ENCODE assay signal across 15 cellular contexts in the genomic region with DNA sequence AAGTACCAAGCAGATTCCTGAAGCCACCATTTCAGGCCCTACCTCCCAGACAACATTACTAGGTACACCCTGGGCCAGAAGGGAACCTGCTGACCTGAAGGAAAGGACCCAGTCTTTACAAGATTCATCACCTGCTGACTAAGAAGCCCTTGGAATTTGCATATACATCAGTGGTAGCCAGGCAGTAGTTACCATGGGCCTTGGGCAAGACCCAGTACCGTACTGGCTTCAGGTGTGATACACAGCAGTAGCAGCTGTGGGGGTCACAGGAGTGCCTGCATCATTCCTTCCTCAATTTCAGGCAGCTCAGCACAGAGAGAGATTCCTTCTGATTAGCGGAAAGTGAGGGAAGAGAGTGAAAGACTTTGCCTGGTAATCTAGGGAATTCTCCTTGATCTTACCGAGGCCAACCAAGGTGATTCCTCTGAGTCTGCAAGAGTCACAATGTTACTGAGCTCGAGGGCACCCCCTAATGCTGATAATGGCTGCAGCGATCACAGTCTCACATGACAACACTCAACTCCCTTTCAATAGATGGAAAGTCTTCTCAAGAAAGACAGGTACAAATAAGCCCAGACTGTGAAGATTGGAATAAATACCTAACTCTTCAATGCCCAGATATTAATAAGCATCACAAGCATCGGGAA.
"Had no signal": no experiment of that assay in that cellular context is flagged by ENCODE, and none has a peak within 500 bp of the region (broad histone marks: within the 10 kb centered on the region; RNA-seq: fewer than 3 reads in every experiment).

No MANE protein-coding gene starts in this region.

- H3K27ac Mint-ChIP-seq: activated CD8-positive, alpha-beta memory T cell treated with anti-CD3 and anti-CD28 coated beads, Interleukin-2, amount 10 ng/mL, durations not matched to agents 7 days and 5 days; activated naive CD8-positive, alpha-beta T cell treated with anti-CD3 and anti-CD28 coated beads for 36 hours; naive B cell; stimulated activated effector memory CD8-positive, alpha-beta T cell treated with anti-CD3 and anti-CD28 coated beads, Interleukin-12 subunit alpha, Interleukin-12 subunit beta, amount 100 ng/mL, for 72 hours had no signal

- H3K4me1 ChIP-seq: lower lobe of right lung, right atrium auricular region, tibial nerve, vagina had no signal

- H2AFZ ChIP-seq: hepatocyte had no signal

- H3K79me2 ChIP-seq: hepatocyte had no signal

- H3K4me3 Mint-ChIP-seq: activated CD8-positive, alpha-beta memory T cell treated with anti-CD3 and anti-CD28 coated beads, Interleukin-2, amount 10 ng/mL, durations not matched to agents 7 days and 5 days; activated naive CD8-positive, alpha-beta T cell treated with anti-CD3 and anti-CD28 coated beads for 36 hours; naive B cell; stimulated activated effector memory CD8-positive, alpha-beta T cell treated with anti-CD3 and anti-CD28 coated beads, Interleukin-12 subunit alpha, Interleukin-12 subunit beta, amount 100 ng/mL, for 72 hours had no signal

- H3K36me3 ChIP-seq: lower lobe of right lung, right atrium auricular region, tibial nerve, vagina had no signal

- H3K36me3 Mint-ChIP-seq: activated naive CD8-positive, alpha-beta T cell treated with anti-CD3 and anti-CD28 coated beads for 36 hours; stimulated activated effector memory CD8-positive, alpha-beta T cell treated with anti-CD3 and anti-CD28 coated beads, Interleukin-12 subunit alpha, Interleukin-12 subunit beta, amount 100 ng/mL, for 72 hours had no signal

- H3K27me3 ChIP-seq: hepatocyte, right atrium auricular region, tibial nerve, vagina had no signal

- H3K9me3 Mint-ChIP-seq: stimulated activated effector memory CD8-positive, alpha-beta T cell treated with anti-CD3 and anti-CD28 coated beads, Interleukin-12 subunit alpha, Interleukin-12 subunit beta, amount 100 ng/mL, for 72 hours had no signal

- H3K4me3 ChIP-seq: hepatocyte, lower lobe of right lung, right atrium auricular region, smooth muscle cell, tibial nerve, vagina had no signal

- H3K4me2 ChIP-seq: hepatocyte, smooth muscle cell had no signal

- ATAC-seq: activated CD8-positive, alpha-beta memory T cell treated with anti-CD3 and anti-CD28 coated beads, Interleukin-2, amount 10 ng/mL, durations not matched to agents 7 days and 5 days; lower lobe of right lung; stimulated activated effector memory CD8-positive, alpha-beta T cell treated with anti-CD3 and anti-CD28 coated beads, Interleukin-12 subunit alpha, Interleukin-12 subunit beta, amount 100 ng/mL, for 72 hours had no signal

- H3K27ac ChIP-seq: hepatocyte, lower lobe of right lung, right atrium auricular region, tibial nerve, vagina had no signal

- H3K9me3 ChIP-seq: vagina had no signal

- DNase-seq: activated CD4-positive, alpha-beta T cell treated with anti-CD3 and anti-CD28 coated beads for 1 hour; activated CD4-positive, alpha-beta T cell treated with anti-CD3 and anti-CD28 coated beads, Interleukin-2, amount 50 U/mL, for 48 hours; activated CD8-positive, alpha-beta memory T cell treated with anti-CD3 and anti-CD28 coated beads, Interleukin-2, amount 10 ng/mL, durations not matched to agents 7 days and 5 days; activated gamma-delta T cell; activated naive CD8-positive, alpha-beta T cell treated with anti-CD3 and anti-CD28 coated beads for 36 hours; activated T-cell treated with anti-CD3 and anti-CD28 coated beads, Interleukin-2, amount 50 U/mL, for 48 hours; left cardiac atrium; lower lobe of right lung; naive B cell had no signal

- H3K4me1 Mint-ChIP-seq: activated CD8-positive, alpha-beta memory T cell treated with anti-CD3 and anti-CD28 coated beads, Interleukin-2, amount 10 ng/mL, durations not matched to agents 7 days and 5 days; activated naive CD8-positive, alpha-beta T cell treated with anti-CD3 and anti-CD28 coated beads for 36 hours; naive B cell; stimulated activated effector memory CD8-positive, alpha-beta T cell treated with anti-CD3 and anti-CD28 coated beads, Interleukin-12 subunit alpha, Interleukin-12 subunit beta, amount 100 ng/mL, for 72 hours had no signal
